In the genomic region with DNA sequence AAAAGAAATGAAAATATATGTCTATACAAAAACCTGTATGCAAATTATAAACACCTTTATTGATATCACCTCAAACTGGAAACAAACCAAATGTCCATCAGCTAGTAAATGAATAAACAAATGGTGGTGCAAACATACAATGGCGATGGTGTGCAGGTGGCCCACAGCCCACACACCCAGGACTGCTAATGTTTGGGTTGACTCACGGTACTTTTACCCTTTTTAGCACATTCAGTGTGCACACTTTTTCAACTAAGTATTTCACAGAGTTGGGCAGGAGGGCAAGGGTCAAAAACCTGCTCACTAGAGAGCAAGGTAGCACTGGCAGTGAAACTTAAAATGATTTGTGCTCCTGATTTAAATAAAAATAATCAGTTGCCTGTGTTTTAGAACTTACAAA, we compare ENCODE assay signal across 22 cellular contexts.
DNase-seq lines count a peak whose midpoint lies in the region; ATAC-seq, FAIRE-seq and TF ChIP-seq lines count a peak whose summit lies in the region.
"Had no signal": no experiment of that assay in that cellular context is flagged by ENCODE, and none has a peak within 500 bp of the region (broad histone marks: within the 10 kb centered on the region; RNA-seq: fewer than 3 reads in every experiment).

No MANE protein-coding gene starts in this region.

- ATAC-seq in GM18502 (IDR thresholded peaks at IDR 0.05; ENCODE audit: poor library complexity, unreplicated experiment) (peak; percentile 45), GM18870 (IDR thresholded peaks at IDR 0.05; ENCODE audit: unreplicated experiment) (peak; percentile 45)
- ATAC-seq: activated CD8-positive, alpha-beta memory T cell treated with anti-CD3 and anti-CD28 coated beads, Interleukin-2, amount 10 ng/mL, durations not matched to agents 7 days and 5 days; gastrocnemius medialis; left colon had no signal

- H4K20me1 ChIP-seq in PC-9 (ENCODE audit: insufficient read depth) (no peaks in the 10 kb centered on the region), endothelial cell of umbilical vein (replicated peaks; ENCODE audit: control insufficient read depth, extremely low read depth, insufficient read depth, low read length) (no peaks in the 10 kb centered on the region)

- H3K9me3 ChIP-seq in PC-9 (ENCODE audit: insufficient read depth, low read depth) (peaks cover 4% of the 10 kb centered on the region), endothelial cell of umbilical vein (replicated peaks; ENCODE audit: control insufficient read depth, insufficient read depth, low read length) (no peaks in the 10 kb centered on the region)
- H3K9me3 ChIP-seq: gastrocnemius medialis, MG63 had no signal

- H3K9me1 ChIP-seq in endothelial cell of umbilical vein (replicated peaks; ENCODE audit: control insufficient read depth, extremely low read depth, insufficient read depth, low read length): no peaks in the 10 kb centered on the region

- H3K79me2 ChIP-seq in PC-9 (ENCODE audit: low read depth): no peaks in the 10 kb centered on the region
- no peaks in the 10 kb centered on the region for H3K79me2 ChIP-seq in endothelial cell of umbilical vein (ENCODE audit: control insufficient read depth, insufficient read depth, low read length)

- intact Hi-C loops in PC-9 (cut with micrococcal nuclease; ENCODE audit: unreplicated experiment) (no loop called here), endothelial cell of umbilical vein (cut with micrococcal nuclease) (no loop called here), dorsolateral prefrontal cortex (cut with DNase I) (no loop called here)

- H3K4me2 ChIP-seq in PC-9: no peak overlapping the region
- H3K4me2 ChIP-seq in endothelial cell of umbilical vein (ENCODE audit: insufficient read depth, low read length): peak overlapping the region; percentile 1
- H3K4me2 ChIP-seq: neural progenitor cell had no signal

- no peak overlapping the region for H3K27ac ChIP-seq in PC-9
- H3K27ac ChIP-seq in endothelial cell of umbilical vein (ENCODE audit: insufficient read depth, low read depth, low read length): peak overlapping the region; percentile 85
- H3K27ac ChIP-seq in dorsolateral prefrontal cortex: no peak overlapping the region
- H3K27ac ChIP-seq: gastrocnemius medialis, neural progenitor cell, right atrium auricular region, SK-N-MC had no signal

- H3K4me3 ChIP-seq in PC-9: no peak overlapping the region
- H3K4me3 ChIP-seq in endothelial cell of umbilical vein (replicated peaks in 1 of 3; ENCODE audit: insufficient read depth in 1 of 3, low read depth in 1 of 3, low read length in 3 of 3): no peak overlapping the region
- no peak overlapping the region for H3K4me3 ChIP-seq in dorsolateral prefrontal cortex
- H3K4me3 ChIP-seq: gastrocnemius medialis, MG63, neural progenitor cell, right atrium auricular region, SK-N-MC had no signal

- TF ChIP-seq CTCF in PC-9 (conservative IDR thresholded peaks at IDR 0.05): no peak
- no peak for TF ChIP-seq CTCF in endothelial cell of umbilical vein (IDR thresholded peaks at IDR 0.05; ENCODE audit: extremely low read depth in 1 of 2, insufficient read depth in 1 of 2, low read depth in 1 of 2, low read length in 2 of 2)
- TF ChIP-seq CTCF in dorsolateral prefrontal cortex (IDR thresholded peaks at IDR 0.05 in 54 of 56, conservative IDR thresholded peaks at IDR 0.05 in 2 of 56; ENCODE audit: low read depth in 1 of 56, partially characterized antibody in 56 of 56): no peak

- DNase-seq in PC-9 (no peak), endothelial cell of umbilical vein (ENCODE audit: low read depth, low spot score) (no peak), dorsolateral prefrontal cortex (no peak), NOMO-1 treated with DMSO at 0.1 percent for 48 hours (lab: John Stamatoyannopoulos, UW; ENCODE audit: unreplicated experiment) (no peak), foreskin melanocyte (no peak)
- DNase-seq: activated CD8-positive, alpha-beta memory T cell treated with anti-CD3 and anti-CD28 coated beads, Interleukin-2, amount 10 ng/mL, durations not matched to agents 7 days and 5 days; cortex of kidney; gastrocnemius medialis; KG1; left colon; MG63; NCI-H2081; NCI-H2227 treated with DMSO at 0.1 percent for 48 hours; NCI-H69; stimulated activated CD4-positive, alpha-beta T cell treated with anti-CD3 and anti-CD28 coated beads, Interleukin-2, amount 100 ng/mL, for 24 hours; T-helper 2 cell had no signal

- dilution Hi-C loops in endothelial cell of umbilical vein (cut with MboI; ENCODE audit: extremely low pct_ligation_motif_present, low sequenced_read_pairs): no loop called here

- no peaks in the 10 kb centered on the region; the same call in 1 of the 2 replicates for H3K9me2 ChIP-seq in PC-9 (ENCODE audit: insufficient read depth)

- CTCF ChIA-PET in PC-9 (lab: Charles Lee): no interaction called here
- CTCF ChIA-PET in endothelial cell of umbilical vein (lab: Charles Lee): no interaction called here

- TF ChIP-seq POLR2A in endothelial cell of umbilical vein (IDR thresholded peaks at IDR 0.05; ENCODE audit: low read depth, low read length): no peak

- H2AFZ ChIP-seq in PC-9 (peak overlapping the region; percentile 5; the same call in 1 of the 2 replicates), endothelial cell of umbilical vein (ENCODE audit: low read depth, low read length) (no peak overlapping the region)
- H2AFZ ChIP-seq: neural progenitor cell had no signal

- no peaks in the 10 kb centered on the region for H3K27me3 ChIP-seq in PC-9 (ENCODE audit: insufficient read depth, low read depth)
- H3K27me3 ChIP-seq in endothelial cell of umbilical vein (ENCODE audit: control insufficient read depth in 2 of 2, insufficient read depth in 2 of 2, low read length in 2 of 2): no peaks in the 10 kb centered on the region
- H3K27me3 ChIP-seq in dorsolateral prefrontal cortex: no peaks in the 10 kb centered on the region
- H3K27me3 ChIP-seq: gastrocnemius medialis, MG63, neural progenitor cell, right atrium auricular region had no signal

- no peaks in the 10 kb centered on the region; the same call in 1 of the 2 replicates for H3F3A ChIP-seq in PC-9 (ENCODE audit: insufficient read depth, low read depth)

- no peaks in the 10 kb centered on the region for H3K36me3 ChIP-seq in PC-9 (ENCODE audit: low read depth)
- H3K36me3 ChIP-seq in endothelial cell of umbilical vein (ENCODE audit: control insufficient read depth in 2 of 2, extremely low read depth in 1 of 2, insufficient read depth in 2 of 2, low read length in 2 of 2): no peaks in the 10 kb centered on the region
- H3K36me3 ChIP-seq: gastrocnemius medialis, MG63, neural progenitor cell, right atrium auricular region had no signal

- FAIRE-seq in endothelial cell of umbilical vein (lab: Jason Lieb, UNC): no peak
- FAIRE-seq: astrocyte had no signal

- peaks cover 14% of the 10 kb centered on the region for H3K4me1 ChIP-seq in PC-9 (replicated peaks; ENCODE audit: insufficient read depth)
- H3K4me1 ChIP-seq in endothelial cell of umbilical vein (ENCODE audit: control insufficient read depth, extremely low read depth, insufficient read depth, low read length): peaks cover 48% of the 10 kb centered on the region
- H3K4me1 ChIP-seq: gastrocnemius medialis, neural progenitor cell had no signal

- POLR2A ChIA-PET in PC-9 (lab: Charles Lee; ENCODE audit: unreplicated experiment) (no interaction called here), endothelial cell of umbilical vein (lab: Charles Lee) (no interaction called here)

- peak overlapping the region; percentile 42 for H3K9ac ChIP-seq in endothelial cell of umbilical vein (replicated peaks; ENCODE audit: extremely low read depth, insufficient read depth, low read length)
- H3K9ac ChIP-seq: neural progenitor cell had no signal

- no TSS peak for BruUV-seq in PC-9 (replicated peaks; lab: Mats Ljungman, UMichigan)
- TSS peak; percentile 35 for BruUV-seq in endothelial cell of umbilical vein (replicated peaks; lab: Mats Ljungman, UMichigan)

TF ChIP-seq in endothelial cell of umbilical vein, 7 proteins besides CTCF, POLR2A, EP300 and RAD21:
- TF ChIP-seq MAX (IDR thresholded peaks at IDR 0.05; ENCODE audit: insufficient read depth, insufficient read length) (no peak), FOS (IDR thresholded peaks at IDR 0.05; ENCODE audit: borderline replicate concordance, insufficient read depth, low read length) (no peak), MYC (IDR thresholded peaks at IDR 0.05; ENCODE audit: low read depth, low read length) (no peak), POLR2AphosphoS5 (IDR thresholded peaks at IDR 0.05; ENCODE audit: insufficient read depth, low read depth, low read length) (no peak), JUN (IDR thresholded peaks at IDR 0.05; ENCODE audit: borderline replicate concordance, insufficient read depth, insufficient read length, low read depth) (no peak), EZH2 (IDR thresholded peaks at IDR 0.05; ENCODE audit: borderline replicate concordance, low read depth, low read length, severe bottlenecking) (no peak), GATA2 (IDR thresholded peaks at IDR 0.05; ENCODE audit: insufficient read depth, insufficient read length, low read depth, low read length) (no peak)
